15 cellular contexts compared by ENCODE assay signal in the genomic region with DNA sequence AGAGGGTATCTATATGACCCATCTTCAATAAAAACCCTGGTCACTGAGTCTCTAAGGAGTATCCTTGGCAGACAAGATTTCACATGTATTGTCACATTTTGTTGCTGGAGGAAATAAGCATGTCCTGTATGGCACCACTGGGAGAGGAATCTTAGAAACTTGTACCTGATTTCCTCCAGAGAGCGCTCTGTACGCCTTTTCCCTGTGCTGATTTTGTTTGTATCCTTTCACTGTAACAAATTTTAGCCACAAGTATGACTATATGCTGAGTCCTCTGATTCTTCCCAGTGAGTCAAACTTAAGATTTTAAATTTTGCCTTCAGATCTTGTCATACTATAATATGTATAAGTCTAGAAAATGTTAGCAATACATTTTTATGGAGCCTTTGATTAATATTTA.
DNase-seq lines count a peak whose midpoint lies in the region; ATAC-seq, FAIRE-seq and TF ChIP-seq lines count a peak whose summit lies in the region.
"Had no signal": no experiment of that assay in that cellular context is flagged by ENCODE, and none has a peak within 500 bp of the region (broad histone marks: within the 10 kb centered on the region; RNA-seq: fewer than 3 reads in every experiment).

No MANE protein-coding gene starts in this region.

- H3K4me3 ChIP-seq in A549 (no peak overlapping the region), iPS DF 6.9 (ENCODE audit: low read length) (no peak overlapping the region)
- H3K4me3 ChIP-seq: lower lobe of right lung, SK-N-MC, upper lobe of left lung had no signal

- no peak overlapping the region for H3K27ac ChIP-seq in A549
- no peak overlapping the region for H3K27ac ChIP-seq in iPS DF 6.9 (ENCODE audit: low read length)
- H3K27ac ChIP-seq: lower lobe of right lung, SK-N-MC, upper lobe of left lung had no signal

- DNase-seq in A549 (ENCODE audit: low read depth in 1 of 2, low spot score in 1 of 2) (no peak), H4 (ENCODE audit: low spot score) (peak; percentile 5), brain pericyte (ENCODE audit: low read depth, low spot score) (peak; percentile 1), iPS DF 6.9 (ENCODE audit: low read depth, low spot score) (peak; percentile 0), superior temporal gyrus (ENCODE audit: extremely low spot score) (no peak)
- DNase-seq in stimulated activated CD4-positive, alpha-beta T cell treated with anti-CD3 and anti-CD28 coated beads, Interleukin-15, amount 100 ng/mL, for 24 hours = no peak
- DNase-seq: activated CD4-positive, alpha-beta memory T cell treated with anti-CD3 and anti-CD28 coated beads for 36 hours; lower lobe of right lung; stimulated activated CD4-positive, alpha-beta T cell treated with anti-CD3 and anti-CD28 coated beads, Interleukin-4, amount 100 ng/mL, for 1 hour; upper lobe of left lung had no signal

- no peak overlapping the region for H3K4me2 ChIP-seq in A549

- H3K4me1 ChIP-seq in A549 = no peaks in the 10 kb centered on the region
- H3K4me1 ChIP-seq in iPS DF 6.9 (ENCODE audit: control insufficient read depth, insufficient read depth, low read length) = no peaks in the 10 kb centered on the region
- H3K4me1 ChIP-seq: lower lobe of right lung, upper lobe of left lung had no signal

- no peak for TF ChIP-seq EP300 in A549 (IDR thresholded peaks at IDR 0.05)

- no peaks in the 10 kb centered on the region for H3K9me3 ChIP-seq in A549
- no peaks in the 10 kb centered on the region for H3K9me3 ChIP-seq in iPS DF 6.9 (ENCODE audit: control insufficient read depth, insufficient read depth, low read length)
- H3K9me3 ChIP-seq: lower lobe of right lung, upper lobe of left lung had no signal

- no peaks in the 10 kb centered on the region for H3K27me3 ChIP-seq in iPS DF 6.9 (ENCODE audit: control insufficient read depth, insufficient read depth, low read length)
- H3K27me3 ChIP-seq: upper lobe of left lung had no signal

- 61% methylated on average over 2 of the region's 2 CpGs for WGBS in A549 (ENCODE audit: missing lambda C conversion rate)
- no CpG with 5 or more reads among the region's 2 CpGs for WGBS in iPS DF 6.9 (ENCODE audit: insufficient coverage, insufficient read length)

- CTCF ChIA-PET in A549 (lab: Yijun Ruan, JAX) = no interaction called here

- TF ChIP-seq POLR2A in A549 (IDR thresholded peaks at IDR 0.05; ENCODE audit: low read length) = no peak

- no peaks in the 10 kb centered on the region for H3K36me3 ChIP-seq in iPS DF 6.9 (ENCODE audit: control insufficient read depth, insufficient read depth, low read length)
- H3K36me3 ChIP-seq: lower lobe of right lung, upper lobe of left lung had no signal

- TF ChIP-seq RAD21 in A549 (conservative IDR thresholded peaks at IDR 0.05 in 1 of 2, IDR thresholded peaks at IDR 0.05 in 1 of 2) = no peak

- POLR2A ChIA-PET in A549 (lab: Yijun Ruan, JAX) = no interaction called here

- FAIRE-seq in A549 (lab: Jason Lieb, UNC) = peak; percentile 51
- FAIRE-seq: TTC549 had no signal

- ATAC-seq in A549 (no peak), GM21360 (IDR thresholded peaks at IDR 0.05; ENCODE audit: unreplicated experiment) (no peak), GM21423 (IDR thresholded peaks at IDR 0.05; ENCODE audit: unreplicated experiment) (no peak)
- ATAC-seq: lower lobe of right lung, sciatic nerve had no signal

- TF ChIP-seq CTCF in A549 (IDR thresholded peaks at IDR 0.05) = no peak

TF ChIP-seq in A549, 52 proteins besides CTCF, POLR2A, EP300 and RAD21:
- TF ChIP-seq FOSB (CRISPR knock-in tag; IDR thresholded peaks at IDR 0.05) (no peak), FOSL2 (IDR thresholded peaks at IDR 0.05) (no peak), FOSL2 (CRISPR knock-in tag; IDR thresholded peaks at IDR 0.05) (no peak), MAZ (IDR thresholded peaks at IDR 0.05; ENCODE audit: borderline replicate concordance, low read depth, low read length) (no peak), MAFK (IDR thresholded peaks at IDR 0.05; ENCODE audit: partially characterized antibody) (no peak)
TF ChIP-seq in A549: peak in this region for 0.

Comparison
In these comparisons a context has a peak if more than half of its experiments do, and no peak if none do; other contexts are left out.
1. DNase-seq: peak in H4 (single experiment), brain pericyte (single experiment) and iPS DF 6.9 (single experiment); none in A549 (0 of 2), stimulated activated CD4-positive, alpha-beta T cell treated with anti-CD3 and anti-CD28 coated beads, Interleukin-15, amount 100 ng/mL, for 24 hours (single experiment) and superior temporal gyrus (single experiment).